16 cellular contexts compared by ENCODE assay signal in genomic region chr19:14197882-14198281, GRCh38. TPM values are rescaled to one million over a fixed set of nuclear protein-coding genes. Genes with fewer than 3 reads are reported as not detected.
A peak's percentile ranks its signal among the peaks of the same experiment; 100 is the strongest.
DNase-seq lines count a peak whose midpoint lies in the region; ATAC-seq and TF ChIP-seq lines count a peak whose summit lies in the region.
"Had no signal": no experiment of that assay in that cellular context is flagged by ENCODE, and none has a peak within 500 bp of the region (broad histone marks: within the 10 kb centered on the region; RNA-seq: fewer than 3 reads in every experiment).

No MANE protein-coding gene starts in this region.

- peaks cover 17% of the 10 kb centered on the region for H3K4me1 Mint-ChIP-seq in T-helper 1 cell treated with Interleukin-12 subunit alpha and Interleukin-12 subunit beta and Interleukin-4 antibody, amounts not matched to agents 30 μg/mL and 1 μg/mL, for 36 hours (ENCODE audit: low read depth)
- H3K4me1 Mint-ChIP-seq in T-helper 17 cell = peaks cover 37% of the 10 kb centered on the region
- no peaks in the 10 kb centered on the region for H3K4me1 Mint-ChIP-seq in endodermal cell
- H3K4me1 Mint-ChIP-seq in stimulated activated memory B cell treated with anti-CD40 and anti-IgM and Interleukin-4, amounts not matched to agents 10 μg/mL and 1 μg/mL and 100 μg/mL, for 72 hours = peaks cover 16% of the 10 kb centered on the region

- H3K4me3 ChIP-seq in endodermal cell (ENCODE audit: low read length) (no peak overlapping the region), osteoblast (ENCODE audit: insufficient read depth, low read length) (no peak overlapping the region), psoas muscle (no peak overlapping the region)
- H3K4me3 ChIP-seq: A549, GM23338 had no signal

- WGBS in endodermal cell (ENCODE audit: insufficient coverage in 1 of 2, insufficient read length in 1 of 2), 2 experiments = 93 to 100% methylated on average over 1 to 5 of the region's 5 CpGs
- 90 to 92% (median 91%) methylated on average over 5 of the region's 5 CpGs for WGBS in psoas muscle, 3 donors

- no peaks in the 10 kb centered on the region for H3K36me3 ChIP-seq in endodermal cell (ENCODE audit: control insufficient read depth, insufficient read depth, low read length)
- no peaks in the 10 kb centered on the region for H3K36me3 ChIP-seq in osteoblast (ENCODE audit: insufficient read depth, low read length)
- no peaks in the 10 kb centered on the region for H3K36me3 ChIP-seq in psoas muscle (ENCODE audit: insufficient read depth in 1 of 2, low read depth in 1 of 2)

- H3K9me3 ChIP-seq in T-helper 17 cell (ENCODE audit: control insufficient read depth, low read length, poor library complexity, severe bottlenecking) = no peaks in the 10 kb centered on the region
- no peaks in the 10 kb centered on the region for H3K9me3 ChIP-seq in endodermal cell (ENCODE audit: control insufficient read depth, low read length)
- H3K9me3 ChIP-seq in osteoblast (ENCODE audit: low read depth, low read length) = no peaks in the 10 kb centered on the region
- no peaks in the 10 kb centered on the region for H3K9me3 ChIP-seq in psoas muscle
- H3K9me3 ChIP-seq: A549, Caco-2 had no signal

- no peak overlapping the region for H3K4me3 Mint-ChIP-seq in T-helper 1 cell treated with Interleukin-12 subunit alpha and Interleukin-12 subunit beta and Interleukin-4 antibody, amounts not matched to agents 30 μg/mL and 1 μg/mL, for 36 hours
- H3K4me3 Mint-ChIP-seq in T-helper 17 cell = no peak overlapping the region
- no peak overlapping the region for H3K4me3 Mint-ChIP-seq in endodermal cell
- H3K4me3 Mint-ChIP-seq in stimulated activated memory B cell treated with anti-CD40 and anti-IgM and Interleukin-4, amounts not matched to agents 10 μg/mL and 1 μg/mL and 100 μg/mL, for 72 hours = no peak overlapping the region
- H3K4me3 Mint-ChIP-seq: CD4-positive, alpha-beta T cell; GM23338; HFFc6 had no signal

- intact Hi-C loops in psoas muscle (cut with DNase I) = loop anchor here in 1 of 2 donors (5.0 kb wide), 1 partner anchor 149 kb away; no protein-coding TSS in a partner anchor

- H3K79me2 ChIP-seq in osteoblast (ENCODE audit: insufficient read depth, low read length) = no peaks in the 10 kb centered on the region

- H3K4me1 ChIP-seq in endodermal cell (ENCODE audit: control insufficient read depth, insufficient read depth, low read length) = no peaks in the 10 kb centered on the region
- no peaks in the 10 kb centered on the region for H3K4me1 ChIP-seq in osteoblast (ENCODE audit: insufficient read depth, low read length)
- no peaks in the 10 kb centered on the region for H3K4me1 ChIP-seq in psoas muscle
- H3K4me1 ChIP-seq: A549, Caco-2 had no signal

- no peaks in the 10 kb centered on the region for H3K9me3 Mint-ChIP-seq in T-helper 1 cell treated with Interleukin-12 subunit alpha and Interleukin-12 subunit beta and Interleukin-4 antibody, amounts not matched to agents 30 μg/mL and 1 μg/mL, for 36 hours
- no peaks in the 10 kb centered on the region for H3K9me3 Mint-ChIP-seq in endodermal cell
- H3K9me3 Mint-ChIP-seq in stimulated activated memory B cell treated with anti-CD40 and anti-IgM and Interleukin-4, amounts not matched to agents 10 μg/mL and 1 μg/mL and 100 μg/mL, for 72 hours = no peaks in the 10 kb centered on the region
- H3K9me3 Mint-ChIP-seq: CD4-positive, alpha-beta T cell; GM23338; HFFc6 had no signal

- TF ChIP-seq CTCF in endodermal cell (conservative IDR thresholded peaks at IDR 0.05) (no peak), osteoblast (IDR thresholded peaks at IDR 0.05; ENCODE audit: extremely low read depth, low read depth, low read length) (no peak), psoas muscle (IDR thresholded peaks at IDR 0.05) (no peak)

- H3K27ac ChIP-seq in endodermal cell (ENCODE audit: low read depth, low read length) (no peak overlapping the region), osteoblast (ENCODE audit: low read depth, low read length) (no peak overlapping the region), psoas muscle (no peak overlapping the region)
- H3K27ac ChIP-seq: 22Rv1, A549, C4-2B had no signal

- no peak overlapping the region for H2AFZ ChIP-seq in osteoblast (ENCODE audit: low read length)
- H2AFZ ChIP-seq: GM23338 had no signal

- peak overlapping the region; percentile 43 for H3K27ac Mint-ChIP-seq in T-helper 1 cell treated with Interleukin-12 subunit alpha and Interleukin-12 subunit beta and Interleukin-4 antibody, amounts not matched to agents 30 μg/mL and 1 μg/mL, for 36 hours
- H3K27ac Mint-ChIP-seq in T-helper 17 cell (peak overlapping the region; percentile 45), endodermal cell (no peak overlapping the region)
- H3K27ac Mint-ChIP-seq in stimulated activated memory B cell treated with anti-CD40 and anti-IgM and Interleukin-4, amounts not matched to agents 10 μg/mL and 1 μg/mL and 100 μg/mL, for 72 hours = no peak overlapping the region
- H3K27ac Mint-ChIP-seq: CD4-positive, alpha-beta T cell; GM23338; HFFc6 had no signal

- DNase-seq in T-helper 1 cell (no peak), T-helper 17 cell (no peak), endodermal cell (peak; percentile 24), osteoblast (ENCODE audit: insufficient read length, low spot score, missing footprints) (peak; percentile 10), psoas muscle (no peak)
- DNase-seq: Caco-2; CD4-positive, alpha-beta T cell; HCEC 1CT; HFFc6 had no signal

- no peak overlapping the region for H3K4me2 ChIP-seq in osteoblast (ENCODE audit: insufficient read depth, low read length)
- H3K4me2 ChIP-seq: A549, GM23338 had no signal

- ATAC-seq in T-helper 17 cell (no peak), psoas muscle (no peak), GM18519 (IDR thresholded peaks at IDR 0.05; ENCODE audit: low FRiP score, unreplicated experiment) (no peak)
- ATAC-seq in stimulated activated memory B cell treated with anti-CD40 and anti-IgM and Interleukin-4, amounts not matched to agents 10 μg/mL and 1 μg/mL and 100 μg/mL, for 72 hours = no peak
- ATAC-seq: A549 had no signal

- peaks cover 9% of the 10 kb centered on the region for H3K27me3 Mint-ChIP-seq in T-helper 1 cell treated with Interleukin-12 subunit alpha and Interleukin-12 subunit beta and Interleukin-4 antibody, amounts not matched to agents 30 μg/mL and 1 μg/mL, for 36 hours (ENCODE audit: low read depth)
- no peaks in the 10 kb centered on the region for H3K27me3 Mint-ChIP-seq in T-helper 17 cell
- H3K27me3 Mint-ChIP-seq in endodermal cell (ENCODE audit: insufficient read depth) = no peaks in the 10 kb centered on the region
- peaks cover 56% of the 10 kb centered on the region for H3K27me3 Mint-ChIP-seq in stimulated activated memory B cell treated with anti-CD40 and anti-IgM and Interleukin-4, amounts not matched to agents 10 μg/mL and 1 μg/mL and 100 μg/mL, for 72 hours
- H3K27me3 Mint-ChIP-seq: CD4-positive, alpha-beta T cell had no signal

- H3K36me3 Mint-ChIP-seq in T-helper 1 cell treated with Interleukin-12 subunit alpha and Interleukin-12 subunit beta and Interleukin-4 antibody, amounts not matched to agents 30 μg/mL and 1 μg/mL, for 36 hours (ENCODE audit: low read depth) = no peaks in the 10 kb centered on the region
- H3K36me3 Mint-ChIP-seq in T-helper 17 cell (ENCODE audit: low read depth) (peaks cover 6% of the 10 kb centered on the region), endodermal cell (ENCODE audit: low read depth) (peaks cover 9% of the 10 kb centered on the region)
- no peaks in the 10 kb centered on the region for H3K36me3 Mint-ChIP-seq in stimulated activated memory B cell treated with anti-CD40 and anti-IgM and Interleukin-4, amounts not matched to agents 10 μg/mL and 1 μg/mL and 100 μg/mL, for 72 hours

- no peak overlapping the region for H3K9ac ChIP-seq in endodermal cell (ENCODE audit: extremely low read depth, low read length, poor library complexity, severe bottlenecking)

- H3K27me3 ChIP-seq in endodermal cell (ENCODE audit: control insufficient read depth, insufficient read depth, low read length, poor library complexity, severe bottlenecking) (no peaks in the 10 kb centered on the region), osteoblast (ENCODE audit: insufficient read depth, low read length) (no peaks in the 10 kb centered on the region), psoas muscle (ENCODE audit: insufficient read depth in 3 of 3, low read length in 2 of 3) (peaks cover 0 to 3% (median 0%) of the 10 kb centered on the region in 3 donors)

- H4K20me1 ChIP-seq in osteoblast (ENCODE audit: insufficient read depth, low read length) = no peaks in the 10 kb centered on the region

RNA-seq across cellular contexts. Expression of gene ADGRL1, which starts 8.1 kb away (rescaled TPM):
- total RNA-seq in T-helper 17 cell = 10 to 100 TPM; 14.9 to 30.8 TPM
- 10 to 100 TPM; 70.8 to 82.6 TPM for total RNA-seq in endodermal cell
- polyA plus RNA-seq in endodermal cell (2013, experiment 1 of 2) = 61.7 TPM
- polyA plus RNA-seq in endodermal cell (2013, experiment 2 of 2) = 51.6 TPM
- total RNA-seq in osteoblast = 2.5 and 2.9 TPM in 2 replicates
- total RNA-seq in psoas muscle = 1 to 10 TPM; 1.7 to 2.6 (median 1.8) TPM
- 1 to 10 TPM in 1 of 3 donors, under 1 TPM in 2; 0.38 to 1.1 (median 0.87) TPM for polyA plus RNA-seq in psoas muscle

Comparison
In these comparisons a context has a peak if more than half of its experiments do, and no peak if none do; other contexts are left out.
1. H3K27ac Mint-ChIP-seq: peak in T-helper 1 cell treated with Interleukin-12 subunit alpha and Interleukin-12 subunit beta and Interleukin-4 antibody, amounts not matched to agents 30 μg/mL and 1 μg/mL, for 36 hours (single experiment) and T-helper 17 cell (single experiment); none in endodermal cell (single experiment) and stimulated activated memory B cell treated with anti-CD40 and anti-IgM and Interleukin-4, amounts not matched to agents 10 μg/mL and 1 μg/mL and 100 μg/mL, for 72 hours (single experiment).
2. DNase-seq: peak in endodermal cell (single experiment) and osteoblast (single experiment); none in T-helper 1 cell (0 of 5), T-helper 17 cell (0 of 3) and psoas muscle (0 of 2).